In genomic region chr14:64510825-64511679, GRCh38 we compare ENCODE assay signal across 8 cellular contexts. TPM values are rescaled to one million over a fixed set of nuclear protein-coding genes. Genes with fewer than 3 reads are reported as not detected.
A peak's percentile ranks its signal among the peaks of the same experiment; 100 is the strongest.
DNase-seq lines count a peak whose midpoint lies in the region; ATAC-seq lines count a peak whose summit lies in the region.

No MANE protein-coding gene starts in this region.

- peaks cover 6% of the 10 kb centered on the region for H3K36me3 ChIP-seq in CD4-positive, alpha-beta memory T cell (ENCODE audit: insufficient read depth, low read length)

- no peaks in the 10 kb centered on the region for H3K27me3 ChIP-seq in CD4-positive, alpha-beta memory T cell (ENCODE audit: insufficient read depth, low read length)

- no peaks in the 10 kb centered on the region for H3K9me3 Mint-ChIP-seq in CD4-positive, alpha-beta memory T cell
- H3K9me3 Mint-ChIP-seq in activated CD4-positive, alpha-beta memory T cell treated with anti-CD3 and anti-CD28 coated beads for 36 hours: no peaks in the 10 kb centered on the region
- H3K9me3 Mint-ChIP-seq in memory B cell: no peaks in the 10 kb centered on the region

- H3K4me1 ChIP-seq in CD4-positive, alpha-beta memory T cell (ENCODE audit: insufficient read depth, low read length): peaks cover 92% of the 10 kb centered on the region

- peaks cover 0 to 17% of the 10 kb centered on the region in 2 donors for H3K36me3 Mint-ChIP-seq in CD4-positive, alpha-beta memory T cell
- H3K36me3 Mint-ChIP-seq in activated CD4-positive, alpha-beta memory T cell treated with anti-CD3 and anti-CD28 coated beads for 36 hours: peaks cover under 1% of the 10 kb centered on the region
- H3K36me3 Mint-ChIP-seq in memory B cell: peaks cover 1% of the 10 kb centered on the region

- H3K9me3 ChIP-seq in CD4-positive, alpha-beta memory T cell (ENCODE audit: control insufficient read depth in 1 of 2, low read length in 2 of 2): no peaks in the 10 kb centered on the region

- intact Hi-C loops in CD4-positive, alpha-beta memory T cell (cut with micrococcal nuclease): loop anchor here (1.0 to 2.0 kb wide), 6 partner anchors 8 to 167 kb away; partner anchors contain the start of gene ZBTB25
- intact Hi-C loops in activated CD4-positive, alpha-beta memory T cell treated with anti-CD3 and anti-CD28 coated beads for 36 hours (cut with micrococcal nuclease): loop anchor here (1.0 kb wide), 1 partner anchor 8 kb away; the partner anchor contains the start of gene ZBTB25

- H3K27ac Mint-ChIP-seq in CD4-positive, alpha-beta memory T cell: peak overlapping the region; percentile 54 to 94 (median 88)
- peak overlapping the region; percentile 78 for H3K27ac Mint-ChIP-seq in activated CD4-positive, alpha-beta memory T cell treated with anti-CD3 and anti-CD28 coated beads for 36 hours
- H3K27ac Mint-ChIP-seq in memory B cell: peak overlapping the region; percentile 100

- peak overlapping the region in 7 of 8 donors; percentile 12 to 93 (median 65) for H3K4me3 Mint-ChIP-seq in CD4-positive, alpha-beta memory T cell
- H3K4me3 Mint-ChIP-seq in activated CD4-positive, alpha-beta memory T cell treated with anti-CD3 and anti-CD28 coated beads for 36 hours: peak overlapping the region; percentile 50
- H3K4me3 Mint-ChIP-seq in memory B cell: peak overlapping the region; percentile 54

- DNase-seq in CD4-positive, alpha-beta memory T cell: peak; percentile 65 to 72 (median 69)
- DNase-seq in NCI-H82 (lab: John Stamatoyannopoulos, UW) (peak; percentile 82), memory B cell (ENCODE audit: low spot score in 2 of 2) (peak; percentile 58 to 66)
- DNase-seq in activated CD4-positive, alpha-beta memory T cell treated with anti-CD3 and anti-CD28 coated beads for 36 hours: peak; percentile 74
- peak; percentile 63 for DNase-seq in effector CD4-positive, alpha-beta T cell
- DNase-seq in stimulated activated CD8-positive, alpha-beta memory T cell treated with anti-CD3 and anti-CD28 coated beads, Interleukin-4, amount 100 ng/mL, for 1 hour (ENCODE audit: low read depth in 2 of 2, low spot score in 1 of 2): peak; percentile 28 to 46

- H3K4me1 Mint-ChIP-seq in CD4-positive, alpha-beta memory T cell: peaks cover 62 to 93% (median 81%) of the 10 kb centered on the region in 4 donors
- H3K4me1 Mint-ChIP-seq in activated CD4-positive, alpha-beta memory T cell treated with anti-CD3 and anti-CD28 coated beads for 36 hours (ENCODE audit: low read depth): peaks cover 70% of the 10 kb centered on the region
- peaks cover 53% of the 10 kb centered on the region for H3K4me1 Mint-ChIP-seq in memory B cell

- no peak overlapping the region for H3K4me3 ChIP-seq in CD4-positive, alpha-beta memory T cell (ENCODE audit: low read length in 2 of 2)

- H3K27ac ChIP-seq in CD4-positive, alpha-beta memory T cell (ENCODE audit: low read depth, low read length): peak overlapping the region; percentile 59

- ATAC-seq in HG03175 (IDR thresholded peaks at IDR 0.05; ENCODE audit: unreplicated experiment): peak; percentile 38
- ATAC-seq in memory B cell (ENCODE audit: low read depth): peak; percentile 47
- no peak for ATAC-seq in GM18873 (IDR thresholded peaks at IDR 0.05; ENCODE audit: low FRiP score, unreplicated experiment)

- POLR2A ChIA-PET in CD4-positive, alpha-beta memory T cell (lab: Charles Lee; ENCODE audit: partially characterized antibody): interaction anchor here (0.8 to 12.6 kb wide), 9 partner anchors 9 to 173 kb away, joined by 3 to 318 read pairs (median 3); partner anchors contain the start of gene MTHFD1
- POLR2A ChIA-PET in activated CD4-positive, alpha-beta memory T cell treated with anti-CD3 and anti-CD28 coated beads for 36 hours (lab: Charles Lee): interaction anchor here (0.8 to 1.4 kb wide), 5 partner anchors 9 to 173 kb away, joined by 3 to 5 read pairs (median 3); partner anchors contain the start of gene MTHFD1

- H3K27me3 Mint-ChIP-seq in CD4-positive, alpha-beta memory T cell: no peaks in the 10 kb centered on the region
- H3K27me3 Mint-ChIP-seq in activated CD4-positive, alpha-beta memory T cell treated with anti-CD3 and anti-CD28 coated beads for 36 hours: no peaks in the 10 kb centered on the region
- H3K27me3 Mint-ChIP-seq in memory B cell: no peaks in the 10 kb centered on the region

- CTCF ChIA-PET in CD4-positive, alpha-beta memory T cell (lab: Charles Lee; ENCODE audit: partially characterized antibody): interaction anchor here (0.6 to 6.0 kb wide), 20 partner anchors 9 to 381 kb away, joined by 3 to 109 read pairs (median 10); partner anchors contain the start of genes HSPA2 and MTHFD1
- CTCF ChIA-PET in activated CD4-positive, alpha-beta memory T cell treated with anti-CD3 and anti-CD28 coated beads for 36 hours (lab: Charles Lee): interaction anchor here (0.5 to 3.9 kb wide), 34 partner anchors 9 to 871 kb away, joined by 3 to 33 read pairs (median 6); partner anchors contain the start of genes HSPA2, MTHFD1 and ZBTB25

RNA-seq across cellular contexts. Expression of gene ZBTB1, which starts 6.5 kb away (rescaled TPM):
- 100 to 1,000 TPM; 104 to 107 TPM for total RNA-seq in CD4-positive, alpha-beta memory T cell
- polyA plus RNA-seq in CD4-positive, alpha-beta memory T cell: 10 to 100 TPM; 49.7 to 86.5 TPM
- 10 to 100 TPM; 29.8 to 31.8 TPM for total RNA-seq in activated CD4-positive, alpha-beta memory T cell treated with anti-CD3 and anti-CD28 coated beads for 36 hours

RNA-seq across cellular contexts. Expression of gene ZBTB25, which starts 7.4 kb away (rescaled TPM):
- 10 to 100 TPM; 84.1 to 87.5 TPM for total RNA-seq in CD4-positive, alpha-beta memory T cell
- 10 to 100 TPM; 34.0 to 36.7 TPM for polyA plus RNA-seq in CD4-positive, alpha-beta memory T cell
- 10 to 100 TPM; 24.2 to 27.5 TPM for total RNA-seq in activated CD4-positive, alpha-beta memory T cell treated with anti-CD3 and anti-CD28 coated beads for 36 hours

RNA-seq across cellular contexts. Expression of gene HSPA2, which starts 29.5 kb away (rescaled TPM):
- total RNA-seq in CD4-positive, alpha-beta memory T cell: 1 to 10 TPM; 1.3 to 1.5 TPM
- polyA plus RNA-seq in CD4-positive, alpha-beta memory T cell: under 1 TPM; 0.37 to 0.45 TPM
- total RNA-seq in activated CD4-positive, alpha-beta memory T cell treated with anti-CD3 and anti-CD28 coated beads for 36 hours: 1 to 10 TPM; 6.6 to 6.7 TPM

RNA-seq across cellular contexts. Expression of gene PPP1R36, which starts 38.7 kb away (rescaled TPM):
- total RNA-seq in CD4-positive, alpha-beta memory T cell: not detected
- polyA plus RNA-seq in CD4-positive, alpha-beta memory T cell: under 1 TPM in 1 of 2 donors, not detected in 1; 0.49 TPM
- under 1 TPM; 0.19 to 0.31 TPM for total RNA-seq in activated CD4-positive, alpha-beta memory T cell treated with anti-CD3 and anti-CD28 coated beads for 36 hours

RNA-seq across cellular contexts. Expression of gene AKAP5, which starts 45.8 kb away (rescaled TPM):
- under 1 TPM; 0.14 to 0.20 TPM for total RNA-seq in CD4-positive, alpha-beta memory T cell
- polyA plus RNA-seq in CD4-positive, alpha-beta memory T cell: under 1 TPM in 1 of 2 donors, not detected in 1; 0.11 TPM
- 1 to 10 TPM in 1 of 2 experiments, under 1 TPM in 1; 0.74 to 1.1 TPM for total RNA-seq in activated CD4-positive, alpha-beta memory T cell treated with anti-CD3 and anti-CD28 coated beads for 36 hours
